10 cellular contexts compared by ENCODE assay signal in the genomic region with DNA sequence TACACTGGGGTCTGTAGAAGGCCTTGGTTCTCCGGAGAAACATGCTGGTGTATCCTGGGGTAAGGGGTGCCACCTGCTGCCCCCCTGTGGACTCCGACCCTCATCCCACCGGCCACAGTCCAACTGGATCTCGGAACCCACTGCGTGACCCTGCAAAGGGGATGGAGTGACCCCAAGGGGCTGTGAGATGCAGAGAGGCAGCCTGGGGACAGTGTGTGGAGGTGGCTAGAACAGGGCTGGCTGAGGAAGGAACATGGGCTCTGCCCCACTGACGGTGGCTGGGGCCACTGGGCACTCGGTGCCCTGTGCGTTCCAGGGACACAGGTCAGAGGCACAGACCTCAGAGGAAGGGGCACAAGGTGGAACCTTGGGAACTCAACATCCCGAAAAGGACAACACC. TPM values are rescaled to one million over a fixed set of nuclear protein-coding genes. Genes with fewer than 3 reads are reported as not detected.
DNase-seq lines count a peak whose midpoint lies in the region; ATAC-seq, FAIRE-seq and TF ChIP-seq lines count a peak whose summit lies in the region.
"Had no signal": no experiment of that assay in that cellular context is flagged by ENCODE, and none has a peak within 500 bp of the region (broad histone marks: within the 10 kb centered on the region; RNA-seq: fewer than 3 reads in every experiment).

No MANE protein-coding gene starts in this region.

- H3K27me3 ChIP-seq in K562 (ENCODE audit: control insufficient read depth in 2 of 2, insufficient read depth in 2 of 2, low read length in 2 of 2) (no peaks in the 10 kb centered on the region), muscle layer of colon (ENCODE audit: control insufficient read depth in 1 of 2, insufficient read depth in 2 of 2, low read length in 2 of 2) (no peaks in the 10 kb centered on the region)

- no peak for TF ChIP-seq EP300 in K562 (IDR thresholded peaks at IDR 0.05; ENCODE audit: low read length)

- no peak for TF ChIP-seq POLR2A in K562 (conservative IDR thresholded peaks at IDR 0.05)

- peaks cover 20 to 74% of the 10 kb centered on the region in 2 experiments; a peak in 4 of 5 replicates for H3K4me1 ChIP-seq in K562 (replicated peaks in 1 of 2; ENCODE audit: control insufficient read depth in 2 of 2, insufficient read depth in 2 of 2, low read length in 2 of 2)
- peaks cover 71% of the 10 kb centered on the region for H3K4me1 ChIP-seq in muscle layer of colon (ENCODE audit: insufficient read depth, low read length)

- H3K4me3 ChIP-seq in K562 (peak overlapping the region; percentile 70; the same call in 1 of the 2 replicates), muscle layer of colon (ENCODE audit: low read depth in 1 of 2, low read length in 2 of 2) (peak overlapping the region; percentile 67 to 95)

- POLR2A ChIA-PET in K562 (lab: Yijun Ruan, JAX) = interaction anchor here (0.5 to 2.1 kb wide), 3 partner anchors 14 to 20 kb away, joined by 3 to 9 read pairs (median 3); no protein-coding TSS in a partner anchor

- peak overlapping the region; percentile 78 to 98 for H3K9ac ChIP-seq in K562 (ENCODE audit: insufficient read depth in 1 of 2, low read depth in 2 of 2, low read length in 2 of 2)
- H3K9ac ChIP-seq in muscle layer of colon (ENCODE audit: low read length) = peak overlapping the region; percentile 85

- DNase-seq in activated naive CD4-positive, alpha-beta T cell treated with anti-CD3 and anti-CD28 coated beads, Interleukin-2, amount 50 U/mL, for 16 hours = no peak
- DNase-seq in K562 (ENCODE audit: extremely low read depth in 1 of 4, low spot score in 3 of 4) (peak in 1 of 4 experiments; percentile 10), type B pancreatic cell (ENCODE audit: extremely low spot score, unreplicated experiment) (no peak), H4 (ENCODE audit: low spot score) (no peak), inferior parietal cortex (ENCODE audit: extremely low spot score) (no peak)
- no peak for DNase-seq in stimulated activated CD4-positive, alpha-beta T cell treated with anti-CD3 and anti-CD28 coated beads, Interleukin-2, amount 100 ng/mL, for 48 hours
- DNase-seq: NCI-H82 had no signal

- H3K79me2 ChIP-seq in K562 (ENCODE audit: control insufficient read depth, insufficient read depth, low read length) = peaks cover 70% of the 10 kb centered on the region

- no peak for FAIRE-seq in K562 (lab: Jason Lieb, UNC)
- FAIRE-seq: small intestine had no signal

- H3K4me2 ChIP-seq in K562 (ENCODE audit: insufficient read depth, low read length) = peak overlapping the region; percentile 79

- no peaks in the 10 kb centered on the region for H3K36me3 Mint-ChIP-seq in activated naive CD4-positive, alpha-beta T cell treated with anti-CD3 and anti-CD28 coated beads, Interleukin-2, amount 50 U/mL, for 24 hours
- H3K36me3 Mint-ChIP-seq in type B pancreatic cell = no peaks in the 10 kb centered on the region

- H3K36me3 ChIP-seq in K562 (ENCODE audit: control insufficient read depth, insufficient read depth, low read length) = peaks cover 24% of the 10 kb centered on the region; the same call in 2 of the 3 replicates
- H3K36me3 ChIP-seq in muscle layer of colon (ENCODE audit: insufficient read depth, low read length) = no peaks in the 10 kb centered on the region

- no peak overlapping the region for H3K27ac Mint-ChIP-seq in activated naive CD4-positive, alpha-beta T cell treated with anti-CD3 and anti-CD28 coated beads, Interleukin-2, amount 50 U/mL, for 24 hours
- peak overlapping the region; percentile 72 for H3K27ac Mint-ChIP-seq in type B pancreatic cell

- TF ChIP-seq CTCF in K562 (IDR thresholded peaks at IDR 0.05 in 2 of 3, conservative IDR thresholded peaks at IDR 0.05 in 1 of 3; ENCODE audit: insufficient read depth in 2 of 3, low read depth in 1 of 3, low read length in 3 of 3) (no peak), type B pancreatic cell (conservative IDR thresholded peaks at IDR 0.05) (no peak)

- CTCF ChIA-PET in K562 (lab: Yijun Ruan, JAX; ENCODE audit: low intra/inter-chr PET ratio) = no interaction called here

- H3K27me3 Mint-ChIP-seq in activated naive CD4-positive, alpha-beta T cell treated with anti-CD3 and anti-CD28 coated beads, Interleukin-2, amount 50 U/mL, for 24 hours = no peaks in the 10 kb centered on the region
- H3K27me3 Mint-ChIP-seq in type B pancreatic cell = peaks cover 3% of the 10 kb centered on the region

- H3K9me3 Mint-ChIP-seq in activated naive CD4-positive, alpha-beta T cell treated with anti-CD3 and anti-CD28 coated beads, Interleukin-2, amount 50 U/mL, for 24 hours = no peaks in the 10 kb centered on the region
- H3K9me3 Mint-ChIP-seq in type B pancreatic cell = no peaks in the 10 kb centered on the region

- H3K9me3 ChIP-seq in K562 (replicated peaks; ENCODE audit: control insufficient read depth, insufficient read depth, low read depth, low read length) (no peaks in the 10 kb centered on the region), muscle layer of colon (ENCODE audit: low read length) (no peaks in the 10 kb centered on the region)

- in situ Hi-C loops in K562 (cut with MboI) = no loop called here

- intact Hi-C loops in K562 (cut with micrococcal nuclease) = loop anchor here (10.0 kb wide), 1 partner anchor 128 kb away; a partner anchor contains a TSS

- TSS peak; percentile 34 for BruUV-seq in K562 (replicated peaks; lab: Mats Ljungman, UMichigan)

- H2AFZ ChIP-seq in K562 (ENCODE audit: low read depth, low read length) = no peak overlapping the region

- peaks cover 15% of the 10 kb centered on the region for H3K4me1 Mint-ChIP-seq in activated naive CD4-positive, alpha-beta T cell treated with anti-CD3 and anti-CD28 coated beads, Interleukin-2, amount 50 U/mL, for 24 hours
- H3K4me1 Mint-ChIP-seq in type B pancreatic cell (ENCODE audit: unreplicated experiment) = peaks cover 18% of the 10 kb centered on the region

- no peaks in the 10 kb centered on the region for H3K9me1 ChIP-seq in K562 (ENCODE audit: control insufficient read depth, insufficient read depth, low read length)

- peaks cover 18% of the 10 kb centered on the region; the same call in 1 of the 2 replicates for H4K20me1 ChIP-seq in K562 (replicated peaks; ENCODE audit: control insufficient read depth, insufficient read depth, low read length)

- ATAC-seq in K562 = no peak

- 84% methylated on average over 9 of the region's 9 CpGs for WGBS in K562 (ENCODE audit: insufficient coverage, low coverage, missing lambda C conversion rate)

- TF ChIP-seq RAD21 in K562 (CRISPR knock-in tag; conservative IDR thresholded peaks at IDR 0.05 in 1 of 2, IDR thresholded peaks at IDR 0.05 in 1 of 2) = no peak

- peak overlapping the region; percentile 93 for H3K27ac ChIP-seq in K562 (ENCODE audit: extremely low read depth, low read depth, low read length)
- H3K27ac ChIP-seq in muscle layer of colon (ENCODE audit: low read depth, low read length) = peak overlapping the region; percentile 99

- peak overlapping the region; percentile 79 for H3K4me3 Mint-ChIP-seq in activated naive CD4-positive, alpha-beta T cell treated with anti-CD3 and anti-CD28 coated beads, Interleukin-2, amount 50 U/mL, for 24 hours
- H3K4me3 Mint-ChIP-seq in type B pancreatic cell = peak overlapping the region; percentile 83

TF ChIP-seq in K562, 482 proteins besides CTCF, POLR2A, EP300 and RAD21 (continues in another document):
- TF ChIP-seq FOS (IDR thresholded peaks at IDR 0.05; ENCODE audit: extremely low read depth, insufficient read length) (no peak), RBM34 (IDR thresholded peaks at IDR 0.05; ENCODE audit: borderline replicate concordance, insufficient read depth, low read length) (no peak), ZNF134 (CRISPR knock-in tag; conservative IDR thresholded peaks at IDR 0.05) (no peak)

RNA-seq across cellular contexts. Expression of a gene that starts 2.3 kb away (rescaled TPM):
- 15.2 and 27.2 TPM in 2 replicates for total RNA-seq in K562 (2011; cell fraction: chromatin; rRNA removed; ENCODE audit: low replicate concordance)
- total RNA-seq in K562 (2011; cell fraction: nucleolus; rRNA removed) = 17.0 and 18.7 TPM in 2 replicates
- 10.7 and 13.6 TPM in 2 replicates for total RNA-seq in K562 (2011; cell fraction: nucleoplasm; rRNA removed)
- 16.6 and 21.1 TPM in 2 replicates for total RNA-seq in K562 (2014; rRNA removed)
- total RNA-seq in K562 (2014; rRNA removed; fragmentation: Illumina TruSeq; extraction: Trizol) = 4.4 and 4.8 TPM in 2 replicates
- 9.9 and 10.1 TPM in 2 replicates for total RNA-seq in K562 (2015; rRNA removed; fragmentation: Illumina TruSeq; extraction: Trizol)
- 22.2 and 25.1 TPM in 2 replicates for total RNA-seq in K562 (2021)
- 5.6 TPM in 2 replicates for polyA plus RNA-seq in K562 (2011; rRNA removed)
- 7.2 and 16.2 TPM in 2 replicates for polyA plus RNA-seq in K562 (2011; cell fraction: cytosol; rRNA removed)
- 14.6 and 26.1 TPM in 2 replicates for polyA plus RNA-seq in K562 (2011; cell fraction: nucleus; rRNA removed)
- polyA plus RNA-seq in K562 (2012) = 9.1 and 10.5 TPM in 2 replicates
- 5.2 and 8.0 TPM in 2 replicates for polyA plus RNA-seq in K562 (2014; fragmentation: Illumina TruSeq; extraction: Trizol)
- polyA plus RNA-seq in K562 (2014; fragmentation: Nextera tagmentation; extraction: Ambion mirVana) = under 1 TPM; 0.70 to 0.73 TPM
- 11.7 and 12.5 TPM in 2 replicates for polyA plus RNA-seq in K562 (2014; rRNA removed)
- polyA minus RNA-seq in K562 (2011; rRNA and poly(A)+ RNA removed) = 5.4 and 11.8 TPM in 2 replicates
- 12.6 and 13.9 TPM in 2 replicates for polyA minus RNA-seq in K562 (2011; cell fraction: cytosol; rRNA and poly(A)+ RNA removed)
- 5.9 and 6.5 TPM in 2 replicates for polyA minus RNA-seq in K562 (2011; cell fraction: nucleus; rRNA and poly(A)+ RNA removed)
- total RNA-seq in type B pancreatic cell (ENCODE audit: low replicate concordance) = 9.3 and 15.1 TPM in 2 replicates
- 5.6 and 6.0 TPM in 2 replicates for total RNA-seq in H4 (2014; rRNA removed; shearing (Covaris generic))

RNA-seq across cellular contexts. Expression of a gene that starts 25.9 kb away (rescaled TPM):
- 9.3 and 37.6 TPM in 2 replicates for total RNA-seq in K562 (2011; cell fraction: chromatin; rRNA removed; ENCODE audit: low replicate concordance)
- total RNA-seq in K562 (2011; cell fraction: nucleolus; rRNA removed) = 42.5 and 42.8 TPM in 2 replicates
- 19.5 and 20.3 TPM in 2 replicates for total RNA-seq in K562 (2011; cell fraction: nucleoplasm; rRNA removed)
- total RNA-seq in K562 (2014; rRNA removed) (44.6 and 51.3 TPM in 2 replicates), K562 (2014; rRNA removed; fragmentation: Illumina TruSeq; extraction: Trizol) (6.2 and 6.7 TPM in 2 replicates), K562 (2015; rRNA removed; fragmentation: Illumina TruSeq; extraction: Trizol) (21.6 and 23.3 TPM in 2 replicates), K562 (2021) (40.6 and 43.1 TPM in 2 replicates), type B pancreatic cell (ENCODE audit: low replicate concordance) (37.9 and 53.7 TPM in 2 replicates)
- polyA plus RNA-seq in K562 (2011; rRNA removed) (11.5 and 12.2 TPM in 2 replicates), K562 (2014; fragmentation: Illumina TruSeq; extraction: Trizol) (9.8 and 16.8 TPM in 2 replicates), K562 (2014; fragmentation: Nextera tagmentation; extraction: Ambion mirVana) (under 1 TPM; 0.32 to 0.64 TPM), K562 (2014; rRNA removed) (25.1 and 28.0 TPM in 2 replicates)
- 15.5 and 50.0 TPM in 2 replicates for polyA plus RNA-seq in K562 (2011; cell fraction: cytosol; rRNA removed)
- 27.4 and 47.1 TPM in 2 replicates for polyA plus RNA-seq in K562 (2011; cell fraction: nucleus; rRNA removed)
- polyA plus RNA-seq in K562 (2012) = 27.5 and 33.5 TPM in 2 replicates
- polyA minus RNA-seq in K562 (2011; rRNA and poly(A)+ RNA removed) = 4.9 and 9.2 TPM in 2 replicates
- polyA minus RNA-seq in K562 (2011; cell fraction: cytosol; rRNA and poly(A)+ RNA removed) = 18.4 and 21.8 TPM in 2 replicates
- 18.7 and 25.0 TPM in 2 replicates for polyA minus RNA-seq in K562 (2011; cell fraction: nucleus; rRNA and poly(A)+ RNA removed)
- total RNA-seq in H4 (2014; rRNA removed; shearing (Covaris generic)) = 12.5 and 20.3 TPM in 2 replicates
